ENCODE assay signal across 24 cellular contexts in the genomic region with DNA sequence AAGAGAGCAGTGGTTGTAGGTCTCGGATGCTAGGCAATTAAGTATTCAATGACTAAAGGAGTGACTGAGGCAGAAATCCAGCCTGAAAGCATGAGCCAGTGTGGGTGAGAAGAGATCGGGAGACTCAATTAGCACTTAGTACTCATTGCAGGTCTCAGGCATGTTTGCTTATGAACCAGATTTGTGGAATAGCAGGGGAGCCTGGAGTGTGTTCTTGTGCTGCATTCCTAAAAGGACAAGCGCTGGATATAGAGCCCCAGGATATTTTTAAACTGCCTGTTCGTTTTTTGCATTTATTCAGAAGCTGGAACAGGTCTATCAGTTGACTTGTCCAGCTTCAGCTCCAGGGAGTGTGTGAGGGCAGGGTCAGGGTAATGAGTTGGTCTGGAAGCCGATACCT.
"Had no signal": no experiment of that assay in that cellular context is flagged by ENCODE, and none has a peak within 500 bp of the region (broad histone marks: within the 10 kb centered on the region; RNA-seq: fewer than 3 reads in every experiment).

No MANE protein-coding gene starts in this region.

- H3K27me3 ChIP-seq: gastrocnemius medialis, neural progenitor cell, right atrium auricular region, sigmoid colon, tibial nerve, vagina had no signal

- H3K4me3 ChIP-seq: gastrocnemius medialis, left ventricle myocardium inferior, neural progenitor cell, prostate gland, right atrium auricular region, sigmoid colon, skin epidermis, spleen, thoracic aorta, tibial nerve, vagina had no signal

- H3K27ac Mint-ChIP-seq: effector memory CD8-positive, alpha-beta T cell; naive thymus-derived CD4-positive, alpha-beta T cell; nephron; stimulated activated memory B cell treated with anti-CD40 and anti-IgM and Interleukin-4, amounts not matched to agents 10 μg/mL and 1 μg/mL and 100 μg/mL, for 72 hours had no signal

- H3K27me3 Mint-ChIP-seq: stimulated activated memory B cell treated with anti-CD40 and anti-IgM and Interleukin-4, amounts not matched to agents 10 μg/mL and 1 μg/mL and 100 μg/mL, for 72 hours had no signal

- ATAC-seq: effector memory CD8-positive, alpha-beta T cell; gastrocnemius medialis; naive thymus-derived CD4-positive, alpha-beta T cell; stimulated activated memory B cell treated with anti-CD40 and anti-IgM and Interleukin-4, amounts not matched to agents 10 μg/mL and 1 μg/mL and 100 μg/mL, for 72 hours; stimulated activated naive CD8-positive, alpha-beta T cell treated with anti-CD3 and anti-CD28 coated beads, Interleukin-15, Interleukin-2, amounts not matched to agents 100 U/mL and 50 U/mL, for 24 hours had no signal

- H2AFZ ChIP-seq: neural progenitor cell, parathyroid adenoma had no signal

- H3K27ac ChIP-seq: gastrocnemius medialis, left ventricle myocardium inferior, neural progenitor cell, parathyroid adenoma, prostate gland, right atrium auricular region, sigmoid colon, skin epidermis, spleen, thoracic aorta, tibial nerve, vagina had no signal

- H3K4me2 ChIP-seq: neural progenitor cell had no signal

- DNase-seq: cortex of kidney; effector memory CD8-positive, alpha-beta T cell; foreskin fibroblast; gastrocnemius medialis; head of caudate nucleus; kidney; left ventricle myocardium inferior; mesenchymal stem cell; midbrain; naive thymus-derived CD4-positive, alpha-beta T cell; sigmoid colon; spleen; stimulated activated CD4-positive, alpha-beta T cell treated with anti-CD3 and anti-CD28 coated beads, Interleukin-4, amount 100 ng/mL, for 4 hours; stimulated activated naive CD8-positive, alpha-beta T cell treated with anti-CD3 and anti-CD28 coated beads, Interleukin-15, Interleukin-2, amounts not matched to agents 100 U/mL and 50 U/mL, for 24 hours had no signal

- H3K36me3 Mint-ChIP-seq: naive thymus-derived CD4-positive, alpha-beta T cell; neural progenitor cell; stimulated activated memory B cell treated with anti-CD40 and anti-IgM and Interleukin-4, amounts not matched to agents 10 μg/mL and 1 μg/mL and 100 μg/mL, for 72 hours had no signal

- H3K9me3 Mint-ChIP-seq: nephron; neural progenitor cell; stimulated activated memory B cell treated with anti-CD40 and anti-IgM and Interleukin-4, amounts not matched to agents 10 μg/mL and 1 μg/mL and 100 μg/mL, for 72 hours had no signal

- H3K4me3 Mint-ChIP-seq: effector memory CD8-positive, alpha-beta T cell; nephron; stimulated activated memory B cell treated with anti-CD40 and anti-IgM and Interleukin-4, amounts not matched to agents 10 μg/mL and 1 μg/mL and 100 μg/mL, for 72 hours had no signal

- H3K79me2 ChIP-seq: parathyroid adenoma had no signal

- H3K4me1 Mint-ChIP-seq: naive thymus-derived CD4-positive, alpha-beta T cell; stimulated activated memory B cell treated with anti-CD40 and anti-IgM and Interleukin-4, amounts not matched to agents 10 μg/mL and 1 μg/mL and 100 μg/mL, for 72 hours had no signal

- H3K36me3 ChIP-seq: gastrocnemius medialis, left ventricle myocardium inferior, neural progenitor cell, prostate gland, right atrium auricular region, sigmoid colon, spleen, thoracic aorta, tibial nerve, vagina had no signal

- H3K9me3 ChIP-seq: gastrocnemius medialis, left ventricle myocardium inferior, prostate gland, right atrium auricular region, sigmoid colon, spleen, thoracic aorta, tibial nerve, vagina had no signal

- H3K4me1 ChIP-seq: gastrocnemius medialis, parathyroid adenoma, prostate gland, right atrium auricular region, spleen, tibial nerve, vagina had no signal

- H3K9ac ChIP-seq: neural progenitor cell, parathyroid adenoma had no signal
